Comparison of ENCODE assay signal across 1 cellular context in genomic region chr3:33717866-33718594, GRCh38.
A peak's percentile ranks its signal among the peaks of the same experiment; 100 is the strongest.
TF ChIP-seq lines count a peak whose summit lies in the region.

CLASP2 (minus strand) TSS chr3:33718254; CDS start chr3:33718002, 252 bp downstream.

TF ChIP-seq in GM12878, 131 proteins besides CTCF, POLR2A, EP300 and RAD21 (continued from another document and continues in another):
- TF ChIP-seq HSF1 (IDR thresholded peaks at IDR 0.05; ENCODE audit: low read depth, low read length) (no peak), ZBTB40 (IDR thresholded peaks at IDR 0.05; ENCODE audit: borderline replicate concordance) (no peak), CHD1 (IDR thresholded peaks at IDR 0.05; ENCODE audit: low read depth, low read length) (no peak), ZZZ3 (IDR thresholded peaks at IDR 0.05; ENCODE audit: control insufficient read depth, insufficient read length, low read depth) (no peak), FOXK2 (IDR thresholded peaks at IDR 0.05) (no peak), MEF2B (IDR thresholded peaks at IDR 0.05; ENCODE audit: partially characterized antibody, poor library complexity, severe bottlenecking) (peak; percentile 49), IRF3 (IDR thresholded peaks at IDR 0.05) (no peak), POLR2AphosphoS2 (IDR thresholded peaks at IDR 0.05; ENCODE audit: low read depth, low read length) (no peak), TCF7 (IDR thresholded peaks at IDR 0.05; ENCODE audit: borderline replicate concordance) (no peak), IRF5 (IDR thresholded peaks at IDR 0.05; ENCODE audit: borderline replicate concordance) (no peak), BHLHE40 (IDR thresholded peaks at IDR 0.05; ENCODE audit: borderline replicate concordance in 1 of 2, low read depth in 2 of 2, low read length in 1 of 2) (peak in 1 of 2 experiments; percentile 73; a peak in 2 of 4 replicates), TBL1XR1 (IDR thresholded peaks at IDR 0.05; ENCODE audit: low read depth, low read length) (no peak), ELK1 (IDR thresholded peaks at IDR 0.05; ENCODE audit: low read depth, low read length) (no peak), RBBP5 (conservative IDR thresholded peaks at IDR 0.05) (no peak), IKZF2 (IDR thresholded peaks at IDR 0.05) (peak; percentile 39 to 41; a peak in 2 of 4 replicates), CBX3 (IDR thresholded peaks at IDR 0.05; ENCODE audit: borderline replicate concordance, low read depth) (no peak), RB1 (IDR thresholded peaks at IDR 0.05; ENCODE audit: borderline replicate concordance) (no peak; the same call in 1 of the 2 replicates), LARP7 (IDR thresholded peaks at IDR 0.05) (peak; percentile 90), SP1 (IDR thresholded peaks at IDR 0.05; ENCODE audit: low read depth, low read length) (no peak), DPF2 (IDR thresholded peaks at IDR 0.05) (peak; percentile 84), CUX1 (IDR thresholded peaks at IDR 0.05; ENCODE audit: insufficient replicate concordance, low read depth, low read length) (no peak), NBN (IDR thresholded peaks at IDR 0.05) (peak; percentile 79), TARDBP (IDR thresholded peaks at IDR 0.05; ENCODE audit: borderline replicate concordance) (no peak), RELA (IDR thresholded peaks at IDR 0.05; ENCODE audit: borderline replicate concordance, partially characterized antibody) (peak; percentile 6), EZH2 (IDR thresholded peaks at IDR 0.05; ENCODE audit: borderline replicate concordance, control insufficient read depth, low read depth, low read length) (no peak), E2F8 (IDR thresholded peaks at IDR 0.05; ENCODE audit: low read depth, partially characterized antibody) (no peak), RUNX3 (IDR thresholded peaks at IDR 0.05; ENCODE audit: low read length) (peak; percentile 62), KAT2A (conservative IDR thresholded peaks at IDR 0.05; ENCODE audit: control insufficient read depth, low read depth, low read length) (no peak), REST (IDR thresholded peaks at IDR 0.05; ENCODE audit: low read depth, low read length) (no peak)
- TF ChIP-seq, protein P1, sequence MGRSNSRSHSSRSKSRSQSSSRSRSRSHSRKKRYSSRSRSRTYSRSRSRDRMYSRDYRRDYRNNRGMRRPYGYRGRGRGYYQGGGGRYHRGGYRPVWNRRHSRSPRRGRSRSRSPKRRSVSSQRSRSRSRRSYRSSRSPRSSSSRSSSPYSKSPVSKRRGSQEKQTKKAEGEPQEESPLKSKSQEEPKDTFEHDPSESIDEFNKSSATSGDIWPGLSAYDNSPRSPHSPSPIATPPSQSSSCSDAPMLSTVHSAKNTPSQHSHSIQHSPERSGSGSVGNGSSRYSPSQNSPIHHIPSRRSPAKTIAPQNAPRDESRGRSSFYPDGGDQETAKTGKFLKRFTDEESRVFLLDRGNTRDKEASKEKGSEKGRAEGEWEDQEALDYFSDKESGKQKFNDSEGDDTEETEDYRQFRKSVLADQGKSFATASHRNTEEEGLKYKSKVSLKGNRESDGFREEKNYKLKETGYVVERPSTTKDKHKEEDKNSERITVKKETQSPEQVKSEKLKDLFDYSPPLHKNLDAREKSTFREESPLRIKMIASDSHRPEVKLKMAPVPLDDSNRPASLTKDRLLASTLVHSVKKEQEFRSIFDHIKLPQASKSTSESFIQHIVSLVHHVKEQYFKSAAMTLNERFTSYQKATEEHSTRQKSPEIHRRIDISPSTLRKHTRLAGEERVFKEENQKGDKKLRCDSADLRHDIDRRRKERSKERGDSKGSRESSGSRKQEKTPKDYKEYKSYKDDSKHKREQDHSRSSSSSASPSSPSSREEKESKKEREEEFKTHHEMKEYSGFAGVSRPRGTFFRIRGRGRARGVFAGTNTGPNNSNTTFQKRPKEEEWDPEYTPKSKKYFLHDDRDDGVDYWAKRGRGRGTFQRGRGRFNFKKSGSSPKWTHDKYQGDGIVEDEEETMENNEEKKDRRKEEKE (IDR thresholded peaks at IDR 0.05) = no peak
